ENCODE assay signal across 1 cellular context in the genomic region with DNA sequence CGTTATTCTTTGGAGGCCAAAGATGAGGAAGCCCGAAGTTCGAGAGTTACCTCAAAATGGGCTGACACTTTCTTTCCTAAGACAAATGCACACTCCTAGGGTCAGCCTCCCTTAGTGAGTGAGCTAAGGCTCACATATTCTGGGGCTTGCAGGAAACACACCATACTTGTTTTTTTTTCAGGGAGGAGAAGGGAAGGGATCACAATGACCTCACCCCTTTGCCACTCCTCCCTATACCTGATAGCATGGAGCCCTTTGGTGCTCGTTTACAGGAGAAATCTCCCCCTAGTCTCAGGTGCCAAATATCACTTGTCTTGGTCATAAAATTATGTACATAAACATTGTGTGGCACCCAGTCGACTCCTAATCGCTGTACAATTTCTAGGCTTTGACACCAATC.
TF ChIP-seq lines count a peak whose summit lies in the region.

No MANE protein-coding gene starts in this region.

TF ChIP-seq in IMR-90, 13 proteins besides CTCF, POLR2A, EP300 and RAD21:
- TF ChIP-seq MXI1 (IDR thresholded peaks at IDR 0.05; ENCODE audit: borderline replicate concordance, low read depth, low read length) (no peak), FOS (IDR thresholded peaks at IDR 0.05; ENCODE audit: low read depth, low read length) (no peak), SMC3 (IDR thresholded peaks at IDR 0.05; ENCODE audit: low read depth, low read length) (no peak), BHLHE40 (IDR thresholded peaks at IDR 0.05; ENCODE audit: low read depth, low read length) (no peak), NFE2L2 (IDR thresholded peaks at IDR 0.05; ENCODE audit: low read depth, low read length) (no peak), MAFK (IDR thresholded peaks at IDR 0.05; ENCODE audit: low read depth, low read length) (no peak), CEBPB (IDR thresholded peaks at IDR 0.05; ENCODE audit: low read depth, low read length) (no peak), RCOR1 (IDR thresholded peaks at IDR 0.05; ENCODE audit: insufficient replicate concordance, low read length) (no peak), MAZ (IDR thresholded peaks at IDR 0.05; ENCODE audit: borderline replicate concordance, low read depth, low read length) (no peak), CHD1 (IDR thresholded peaks at IDR 0.05; ENCODE audit: low read depth, low read length) (no peak), RFX5 (IDR thresholded peaks at IDR 0.05; ENCODE audit: low read depth, low read length) (no peak)
- TF ChIP-seq, protein P1, sequence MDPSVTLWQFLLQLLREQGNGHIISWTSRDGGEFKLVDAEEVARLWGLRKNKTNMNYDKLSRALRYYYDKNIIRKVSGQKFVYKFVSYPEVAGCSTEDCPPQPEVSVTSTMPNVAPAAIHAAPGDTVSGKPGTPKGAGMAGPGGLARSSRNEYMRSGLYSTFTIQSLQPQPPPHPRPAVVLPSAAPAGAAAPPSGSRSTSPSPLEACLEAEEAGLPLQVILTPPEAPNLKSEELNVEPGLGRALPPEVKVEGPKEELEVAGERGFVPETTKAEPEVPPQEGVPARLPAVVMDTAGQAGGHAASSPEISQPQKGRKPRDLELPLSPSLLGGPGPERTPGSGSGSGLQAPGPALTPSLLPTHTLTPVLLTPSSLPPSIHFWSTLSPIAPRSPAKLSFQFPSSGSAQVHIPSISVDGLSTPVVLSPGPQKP (IDR thresholded peaks at IDR 0.05; ENCODE audit: borderline replicate concordance, low read depth, low read length), result no peak
- TF ChIP-seq, protein P2, sequence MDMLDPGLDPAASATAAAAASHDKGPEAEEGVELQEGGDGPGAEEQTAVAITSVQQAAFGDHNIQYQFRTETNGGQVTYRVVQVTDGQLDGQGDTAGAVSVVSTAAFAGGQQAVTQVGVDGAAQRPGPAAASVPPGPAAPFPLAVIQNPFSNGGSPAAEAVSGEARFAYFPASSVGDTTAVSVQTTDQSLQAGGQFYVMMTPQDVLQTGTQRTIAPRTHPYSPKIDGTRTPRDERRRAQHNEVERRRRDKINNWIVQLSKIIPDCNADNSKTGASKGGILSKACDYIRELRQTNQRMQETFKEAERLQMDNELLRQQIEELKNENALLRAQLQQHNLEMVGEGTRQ (IDR thresholded peaks at IDR 0.05; ENCODE audit: low read depth, low read length), result no peak
